In genomic region chr20:1952737-1953530, GRCh38 we compare ENCODE assay signal across 16 cellular contexts. TPM values are rescaled to one million over a fixed set of nuclear protein-coding genes. Genes with fewer than 3 reads are reported as not detected.
DNase-seq lines count a peak whose midpoint lies in the region; ATAC-seq and TF ChIP-seq lines count a peak whose summit lies in the region.
"Had no signal": no experiment of that assay in that cellular context is flagged by ENCODE, and none has a peak within 500 bp of the region (broad histone marks: within the 10 kb centered on the region; RNA-seq: fewer than 3 reads in every experiment).

No MANE protein-coding gene starts in this region.

- no peaks in the 10 kb centered on the region for H3K9me3 Mint-ChIP-seq in activated B cell treated with CpG ODN at 0.5 μM for 24 hours
- H3K9me3 Mint-ChIP-seq: central memory CD8-positive, alpha-beta T cell had no signal

- no peaks in the 10 kb centered on the region for H3K79me2 ChIP-seq in MM.1S (ENCODE audit: low read length)

- peak overlapping the region; percentile 55 for H3K4me3 Mint-ChIP-seq in activated B cell treated with CpG ODN at 0.5 μM for 24 hours
- H3K4me3 Mint-ChIP-seq: activated naive CD8-positive, alpha-beta T cell; central memory CD8-positive, alpha-beta T cell had no signal

- H3K4me3 ChIP-seq in BLaER1, result no peak overlapping the region
- H3K4me3 ChIP-seq in MM.1S (ENCODE audit: low read length), result peak overlapping the region; percentile 32
- no peak overlapping the region for H3K4me3 ChIP-seq in left lung
- H3K4me3 ChIP-seq: esophagus muscularis mucosa had no signal

- H3K4me2 ChIP-seq in BLaER1 (peak overlapping the region; percentile 78), MM.1S (ENCODE audit: low read depth, low read length) (peak overlapping the region; percentile 60)

- TF ChIP-seq CTCF in MM.1S (IDR thresholded peaks at IDR 0.05; ENCODE audit: low read length) (no peak), activated B cell treated with CpG ODN at 0.5 μM for 24 hours (IDR thresholded peaks at IDR 0.05) (no peak), left lung (IDR thresholded peaks at IDR 0.05) (no peak)

- H3K9ac ChIP-seq in BLaER1, result no peak overlapping the region
- peak overlapping the region; percentile 15; the same call in 1 of the 2 replicates for H3K9ac ChIP-seq in MM.1S (ENCODE audit: low read length)

- DNase-seq in MM.1S, result peak; percentile 93
- no peak for DNase-seq in activated B cell treated with CpG ODN at 0.5 μM for 24 hours
- no peak for DNase-seq in middle frontal gyrus (ENCODE audit: extremely low spot score, low spot score)
- DNase-seq in NCI-H82 (lab: John Stamatoyannopoulos, UW), result no peak
- DNase-seq in left lung, result no peak
- DNase-seq: KG1, NCI-H446 treated with DMSO at 0.1 percent for 48 hours, occipital lobe had no signal

- no peaks in the 10 kb centered on the region for H3K9me2 ChIP-seq in MM.1S (replicated peaks; ENCODE audit: insufficient read depth, low read length)

- H3K27me3 Mint-ChIP-seq in activated B cell treated with CpG ODN at 0.5 μM for 24 hours, result no peaks in the 10 kb centered on the region

- H3K27me3 ChIP-seq in BLaER1 (no peaks in the 10 kb centered on the region), MM.1S (replicated peaks; ENCODE audit: insufficient read depth, low read length) (no peaks in the 10 kb centered on the region), left lung (peaks cover 0 to 22% of the 10 kb centered on the region in 2 donors)

- POLR2A ChIA-PET in activated B cell treated with CpG ODN at 0.5 μM for 24 hours (lab: Charles Lee), result interaction anchor here (0.6 to 2.2 kb wide), 9 partner anchors 54 to 255 kb away, joined by 3 to 13 read pairs (median 3); partner anchors contain the start of gene STK35

- H3K36me3 ChIP-seq in BLaER1 (no peaks in the 10 kb centered on the region), MM.1S (replicated peaks; ENCODE audit: insufficient read depth, low read length) (no peaks in the 10 kb centered on the region), left lung (no peaks in the 10 kb centered on the region)
- H3K36me3 ChIP-seq: esophagus muscularis mucosa had no signal

- intact Hi-C loops in activated B cell treated with CpG ODN at 0.5 μM for 24 hours (cut with micrococcal nuclease), result loop anchor here (5.0 to 10.0 kb wide), 2 partner anchors 349 to 558 kb away; partner anchors contain the start of gene FKBP1A
- intact Hi-C loops in left lung (cut with DNase I), result no loop called here

- peaks cover 45% of the 10 kb centered on the region for H3K4me1 Mint-ChIP-seq in activated B cell treated with CpG ODN at 0.5 μM for 24 hours
- H3K4me1 Mint-ChIP-seq: central memory CD8-positive, alpha-beta T cell had no signal

- H3K4me1 ChIP-seq in BLaER1, result peaks cover 52% of the 10 kb centered on the region
- peaks cover 20% of the 10 kb centered on the region for H3K4me1 ChIP-seq in MM.1S (ENCODE audit: low read length)
- H3K4me1 ChIP-seq in left lung, result peaks cover 0 to 58% of the 10 kb centered on the region in 2 donors
- H3K4me1 ChIP-seq: esophagus muscularis mucosa had no signal

- H3K27ac ChIP-seq in BLaER1 (no peak overlapping the region; the same call in 1 of the 2 replicates), MM.1S (ENCODE audit: low read length) (peak overlapping the region; percentile 61; the same call in 1 of the 2 replicates), left lung (peak overlapping the region in 1 of 2 donors; percentile 81)
- H3K27ac ChIP-seq: esophagus muscularis mucosa had no signal

- H4K20me1 ChIP-seq in BLaER1, result no peaks in the 10 kb centered on the region
- H4K20me1 ChIP-seq in MM.1S (ENCODE audit: insufficient read depth, low read length), result no peaks in the 10 kb centered on the region

- no peaks in the 10 kb centered on the region for H3K36me3 Mint-ChIP-seq in activated B cell treated with CpG ODN at 0.5 μM for 24 hours (ENCODE audit: low read depth)
- H3K36me3 Mint-ChIP-seq: activated naive CD8-positive, alpha-beta T cell had no signal

- ATAC-seq in GM21390 (IDR thresholded peaks at IDR 0.05; ENCODE audit: unreplicated experiment) (peak; percentile 65), activated B cell treated with CpG ODN at 0.5 μM for 24 hours (ENCODE audit: low read depth) (peak; percentile 15), GM21737 (IDR thresholded peaks at IDR 0.05; ENCODE audit: unreplicated experiment) (no peak), left lung (no peak)
- ATAC-seq: Right ventricle myocardium inferior had no signal

- H3K9me3 ChIP-seq in BLaER1 (no peaks in the 10 kb centered on the region), MM.1S (replicated peaks; ENCODE audit: insufficient read depth, low read length) (no peaks in the 10 kb centered on the region), left lung (no peaks in the 10 kb centered on the region)
- H3K9me3 ChIP-seq: esophagus muscularis mucosa had no signal

- H3F3A ChIP-seq in MM.1S (ENCODE audit: insufficient read depth, low read length), result peaks cover 15% of the 10 kb centered on the region; the same call in 1 of the 2 replicates

- peak overlapping the region; percentile 47 for H2AFZ ChIP-seq in MM.1S (ENCODE audit: low read length)

- peak overlapping the region; percentile 99 for H3K27ac Mint-ChIP-seq in activated B cell treated with CpG ODN at 0.5 μM for 24 hours
- H3K27ac Mint-ChIP-seq: activated naive CD8-positive, alpha-beta T cell had no signal

- CTCF ChIA-PET in activated B cell treated with CpG ODN at 0.5 μM for 24 hours (lab: Charles Lee), result interaction anchor here (1.4 to 3.6 kb wide), 4 partner anchors 12 to 176 kb away, joined by 3 to 26 read pairs (median 5); no protein-coding TSS in a partner anchor

RNA-seq across cellular contexts. Expression of gene PDYN, which starts 40.9 kb away (rescaled TPM):
- total RNA-seq in activated B cell treated with CpG ODN at 0.5 μM for 24 hours, result not detected in 2 replicates
- total RNA-seq in left lung, result not detected
- total RNA-seq: esophagus muscularis mucosa, lung microvascular endothelial cell, occipital lobe, Right ventricle myocardium inferior had no signal

RNA-seq across cellular contexts. Expression of gene SIRPA, which starts 57.7 kb away (rescaled TPM):
- total RNA-seq in activated B cell treated with CpG ODN at 0.5 μM for 24 hours, result 10.1 and 10.2 TPM in 2 replicates
- 100 to 1,000 TPM in 1 of 2 donors, 10 to 100 TPM in 1; 43.9 to 102 TPM for total RNA-seq in left lung

Comparison
In these comparisons a context has a peak if more than half of its experiments do, and no peak if none do; other contexts are left out.
1. ATAC-seq: peak in GM21390 (single experiment) and activated B cell treated with CpG ODN at 0.5 μM for 24 hours (single experiment); none in GM21737 (single experiment) and left lung (single experiment).